1 cellular context compared by ENCODE assay signal in genomic region chr2:71006955-71007799, GRCh38.
TF ChIP-seq lines count a peak whose summit lies in the region.

No MANE protein-coding gene starts in this region.

TF ChIP-seq in HepG2, 621 proteins besides CTCF, POLR2A, EP300 and RAD21 (continued from another document and continues in another):
- 0 out of 2 replicates have a peak, but pooled peaks have one; percentile 21 for TF ChIP-seq KAT8 (CRISPR knock-in tag; IDR thresholded peaks at IDR 0.05)
- TF ChIP-seq TFDP1 (CRISPR knock-in tag; IDR thresholded peaks at IDR 0.05; ENCODE audit: borderline replicate concordance) = peak; percentile 19; the same call in 1 of the 2 replicates
- TF ChIP-seq ZNF749 (CRISPR knock-in tag; IDR thresholded peaks at IDR 0.05; ENCODE audit: borderline replicate concordance) = no peak
- no peak for TF ChIP-seq MIXL1 (CRISPR knock-in tag; IDR thresholded peaks at IDR 0.05)
- no peak for TF ChIP-seq ZNF557 (CRISPR knock-in tag; IDR thresholded peaks at IDR 0.05)
- no peak for TF ChIP-seq ZBTB38 (CRISPR knock-in tag; IDR thresholded peaks at IDR 0.05)
- no peak for TF ChIP-seq ZNF143 (CRISPR knock-in tag; IDR thresholded peaks at IDR 0.05)
- TF ChIP-seq HMG20B (CRISPR knock-in tag; conservative IDR thresholded peaks at IDR 0.05) = 0 out of 2 replicates have a peak, but pooled peaks have one; percentile 19
- 0 out of 2 replicates have a peak, but pooled peaks have one; percentile 41 for TF ChIP-seq ZSCAN31 (CRISPR knock-in tag; IDR thresholded peaks at IDR 0.05; ENCODE audit: low read depth)
- 0 out of 2 replicates have a peak, but pooled peaks have one; percentile 31 for TF ChIP-seq ZNF292 (CRISPR knock-in tag; IDR thresholded peaks at IDR 0.05; ENCODE audit: borderline replicate concordance, low read depth)
- no peak for TF ChIP-seq ZFP62 (CRISPR knock-in tag; IDR thresholded peaks at IDR 0.05)
- TF ChIP-seq CREBL2 (CRISPR knock-in tag; IDR thresholded peaks at IDR 0.05; ENCODE audit: borderline replicate concordance) = no peak
- no peak for TF ChIP-seq ZNF740 (CRISPR knock-in tag; IDR thresholded peaks at IDR 0.05)
- TF ChIP-seq SRSF9 (IDR thresholded peaks at IDR 0.05; ENCODE audit: borderline replicate concordance, insufficient read depth, low read depth, low read length, poor library complexity, severe bottlenecking) = no peak
- no peak for TF ChIP-seq TFE3 (CRISPR knock-in tag; IDR thresholded peaks at IDR 0.05)
- TF ChIP-seq ZNF570 (CRISPR knock-in tag; IDR thresholded peaks at IDR 0.05; ENCODE audit: borderline replicate concordance) = no peak
- no peak for TF ChIP-seq SIX1 (CRISPR knock-in tag; IDR thresholded peaks at IDR 0.05; ENCODE audit: borderline replicate concordance)
- TF ChIP-seq ATF5 (CRISPR knock-in tag; IDR thresholded peaks at IDR 0.05; ENCODE audit: low read depth) = no peak
- no peak for TF ChIP-seq ZC3H4 (CRISPR knock-in tag; IDR thresholded peaks at IDR 0.05; ENCODE audit: borderline replicate concordance)
- no peak for TF ChIP-seq CENPX (CRISPR knock-in tag; IDR thresholded peaks at IDR 0.05)
- no peak for TF ChIP-seq ATAD3A (CRISPR knock-in tag; IDR thresholded peaks at IDR 0.05)
- TF ChIP-seq FOXM1 (CRISPR knock-in tag; IDR thresholded peaks at IDR 0.05) = no peak
- TF ChIP-seq PRMT3 (CRISPR knock-in tag; IDR thresholded peaks at IDR 0.05; ENCODE audit: borderline replicate concordance, low read depth) = no peak
- no peak for TF ChIP-seq GPBP1L1 (CRISPR knock-in tag; IDR thresholded peaks at IDR 0.05)
- no peak for TF ChIP-seq RBAK (CRISPR knock-in tag; IDR thresholded peaks at IDR 0.05)
- no peak for TF ChIP-seq POGZ (CRISPR knock-in tag; IDR thresholded peaks at IDR 0.05)
- TF ChIP-seq LCORL (IDR thresholded peaks at IDR 0.05) = no peak
- 0 out of 2 replicates have a peak, but pooled peaks have one; percentile 28 for TF ChIP-seq LCORL (CRISPR knock-in tag; IDR thresholded peaks at IDR 0.05)
- TF ChIP-seq NKX3-1 (CRISPR knock-in tag; IDR thresholded peaks at IDR 0.05) = no peak
- TF ChIP-seq PRDM15 (CRISPR knock-in tag; IDR thresholded peaks at IDR 0.05) = no peak
- TF ChIP-seq BORCS8-MEF2B (CRISPR knock-in tag; IDR thresholded peaks at IDR 0.05) = 0 out of 2 replicates have a peak, but pooled peaks have one; percentile 50
- TF ChIP-seq ZFP91 (CRISPR knock-in tag; IDR thresholded peaks at IDR 0.05; ENCODE audit: borderline replicate concordance) = no peak
- TF ChIP-seq KLF11 (CRISPR knock-in tag; IDR thresholded peaks at IDR 0.05) = no peak
- TF ChIP-seq BHLHE40 (IDR thresholded peaks at IDR 0.05; ENCODE audit: low read length) = no peak
- no peak for TF ChIP-seq ZNF512B (CRISPR knock-in tag; IDR thresholded peaks at IDR 0.05; ENCODE audit: borderline replicate concordance)
- peak; percentile 58; the same call in 1 of the 2 replicates for TF ChIP-seq ZFY (CRISPR knock-in tag; IDR thresholded peaks at IDR 0.05)
- TF ChIP-seq ZNF207 (IDR thresholded peaks at IDR 0.05; ENCODE audit: borderline replicate concordance) = no peak
- TF ChIP-seq UBTF (CRISPR knock-in tag; IDR thresholded peaks at IDR 0.05) = peak; percentile 35; the same call in 1 of the 2 replicates
- no peak for TF ChIP-seq USF2 (IDR thresholded peaks at IDR 0.05; ENCODE audit: low read depth, low read length)
- no peak for TF ChIP-seq USF2 (CRISPR knock-in tag; IDR thresholded peaks at IDR 0.05; ENCODE audit: borderline replicate concordance)
- TF ChIP-seq PHB2 (IDR thresholded peaks at IDR 0.05; ENCODE audit: partially characterized antibody) = no peak
- TF ChIP-seq NPAS2 (CRISPR knock-in tag; IDR thresholded peaks at IDR 0.05; ENCODE audit: borderline replicate concordance) = no peak
